23 cellular contexts compared by ENCODE assay signal in genomic region chr20:40578961-40579360, GRCh38.
"Had no signal": no experiment of that assay in that cellular context is flagged by ENCODE, and none has a peak within 500 bp of the region (broad histone marks: within the 10 kb centered on the region; RNA-seq: fewer than 3 reads in every experiment).

No MANE protein-coding gene starts in this region.

- H3K36me3 Mint-ChIP-seq: activated naive CD4-positive, alpha-beta T cell treated with anti-CD3 and anti-CD28 coated beads, Interleukin-2, amount 50 U/mL, for 72 hours had no signal

- H3K27ac ChIP-seq: adrenal gland, body of pancreas, breast epithelium, SJSA1 had no signal

- H3K4me3 ChIP-seq: adrenal gland, body of pancreas, breast epithelium, K562, SJSA1 had no signal

- H3K4me3 Mint-ChIP-seq: activated CD4-positive, alpha-beta T cell treated with anti-CD3 and anti-CD28 coated beads, Interleukin-2, amount 10 ng/mL, durations not matched to agents 24 days and 14 days; activated CD8-positive, alpha-beta T cell treated with anti-CD3 and anti-CD28 coated beads, Interleukin-2, amount 10 ng/mL, durations not matched to agents 7 days and 5 days; activated naive CD4-positive, alpha-beta T cell treated with anti-CD3 and anti-CD28 coated beads for 36 hours; activated T-cell treated with anti-CD3 and anti-CD28 coated beads, Interleukin-2, amount 50 U/mL, for 24 hours; activated T-helper 1 cell treated with anti-CD3 and anti-CD28 coated beads, Interleukin-12 subunit alpha, Interleukin-12 subunit beta, Interleukin-2, Interleukin-4 antibody, amounts not matched to agents 30 ng/mL and 10 ng/mL and 1 ng/mL, durations not matched to agents 14 hours and 24 hours and 36 hours; T-helper 1 cell treated with Interleukin-12 subunit alpha and Interleukin-12 subunit beta and Interleukin-4 antibody, amounts not matched to agents 30 μg/mL and 1 μg/mL, for 36 hours; T-helper 2 cell treated with Interferon-gamma antibody and Interleukin-4, amounts not matched to agents 5 μg/mL and 100 μg/mL, for 36 hours had no signal

- DNase-seq: activated CD4-positive, alpha-beta T cell treated with anti-CD3 and anti-CD28 coated beads, Interleukin-2, amount 10 ng/mL, durations not matched to agents 24 days and 14 days; activated CD4-positive, alpha-beta T cell treated with anti-CD3 and anti-CD28 coated beads, Interleukin-2, amount 50 U/mL, for 48 hours; activated CD8-positive, alpha-beta T cell treated with anti-CD3 and anti-CD28 coated beads, Interleukin-2, amount 10 ng/mL, durations not matched to agents 7 days and 5 days; activated gamma-delta T cell treated with Interleukin-2 at 50 U/mL for 16 hours; activated naive CD4-positive, alpha-beta T cell treated with anti-CD3 and anti-CD28 coated beads for 36 hours; activated T-cell treated with anti-CD3 and anti-CD28 coated beads, Interleukin-2, amount 50 U/mL, for 24 hours; adrenal gland; body of pancreas; NCI-H1048; NCI-H1436 treated with DMSO at 0.1 percent for 48 hours; NCI-H187 treated with DMSO at 0.1 percent for 48 hours; NCI-H2081; NCI-H524 treated with DMSO at 0.1 percent for 48 hours; OCI-M1; SHP77 treated with DMSO at 0.1 percent for 48 hours; SK-N-SH had no signal

- ATAC-seq: activated CD8-positive, alpha-beta T cell treated with anti-CD3 and anti-CD28 coated beads, Interleukin-2, amount 10 ng/mL, durations not matched to agents 7 days and 5 days; activated naive CD4-positive, alpha-beta T cell treated with anti-CD3 and anti-CD28 coated beads, Interleukin-2, amount 50 U/mL, for 72 hours; body of pancreas; K562 had no signal

- H3K27ac Mint-ChIP-seq: activated CD4-positive, alpha-beta T cell treated with anti-CD3 and anti-CD28 coated beads, Interleukin-2, amount 10 ng/mL, durations not matched to agents 24 days and 14 days; activated CD8-positive, alpha-beta T cell treated with anti-CD3 and anti-CD28 coated beads, Interleukin-2, amount 10 ng/mL, durations not matched to agents 7 days and 5 days; activated naive CD4-positive, alpha-beta T cell treated with anti-CD3 and anti-CD28 coated beads for 36 hours; activated naive CD4-positive, alpha-beta T cell treated with anti-CD3 and anti-CD28 coated beads, Interleukin-2, amount 50 U/mL, for 72 hours; activated T-cell treated with anti-CD3 and anti-CD28 coated beads, Interleukin-2, amount 50 U/mL, for 24 hours; activated T-helper 1 cell treated with anti-CD3 and anti-CD28 coated beads, Interleukin-12 subunit alpha, Interleukin-12 subunit beta, Interleukin-2, Interleukin-4 antibody, amounts not matched to agents 30 ng/mL and 10 ng/mL and 1 ng/mL, durations not matched to agents 14 hours and 24 hours and 36 hours; T-helper 1 cell treated with Interleukin-12 subunit alpha and Interleukin-12 subunit beta and Interleukin-4 antibody, amounts not matched to agents 30 μg/mL and 1 μg/mL, for 36 hours; T-helper 2 cell treated with Interferon-gamma antibody and Interleukin-4, amounts not matched to agents 5 μg/mL and 100 μg/mL, for 36 hours had no signal

- H3K9me3 Mint-ChIP-seq: activated CD4-positive, alpha-beta T cell treated with anti-CD3 and anti-CD28 coated beads, Interleukin-2, amount 10 ng/mL, durations not matched to agents 24 days and 14 days; activated naive CD4-positive, alpha-beta T cell treated with anti-CD3 and anti-CD28 coated beads for 36 hours; activated naive CD4-positive, alpha-beta T cell treated with anti-CD3 and anti-CD28 coated beads, Interleukin-2, amount 50 U/mL, for 72 hours; activated T-cell treated with anti-CD3 and anti-CD28 coated beads, Interleukin-2, amount 50 U/mL, for 24 hours; activated T-helper 1 cell treated with anti-CD3 and anti-CD28 coated beads, Interleukin-12 subunit alpha, Interleukin-12 subunit beta, Interleukin-2, Interleukin-4 antibody, amounts not matched to agents 30 ng/mL and 10 ng/mL and 1 ng/mL, durations not matched to agents 14 hours and 24 hours and 36 hours; T-helper 1 cell treated with Interleukin-12 subunit alpha and Interleukin-12 subunit beta and Interleukin-4 antibody, amounts not matched to agents 30 μg/mL and 1 μg/mL, for 36 hours; T-helper 2 cell treated with Interferon-gamma antibody and Interleukin-4, amounts not matched to agents 5 μg/mL and 100 μg/mL, for 36 hours had no signal

- H3K4me1 Mint-ChIP-seq: activated CD4-positive, alpha-beta T cell treated with anti-CD3 and anti-CD28 coated beads, Interleukin-2, amount 10 ng/mL, durations not matched to agents 24 days and 14 days had no signal
